Comparison of ENCODE assay signal across 9 cellular contexts in genomic region chr7:140646931-140647647, GRCh38. TPM values are rescaled to one million over a fixed set of nuclear protein-coding genes. Genes with fewer than 3 reads are reported as not detected.
DNase-seq lines count a peak whose midpoint lies in the region; ATAC-seq and TF ChIP-seq lines count a peak whose summit lies in the region.
"Had no signal": no experiment of that assay in that cellular context is flagged by ENCODE, and none has a peak within 500 bp of the region (broad histone marks: within the 10 kb centered on the region; RNA-seq: fewer than 3 reads in every experiment).

No MANE protein-coding gene starts in this region.

- peaks cover 15% of the 10 kb centered on the region for H3K27me3 Mint-ChIP-seq in activated T-cell treated with anti-CD3 and anti-CD28 coated beads, Interleukin-2, amount 50 U/mL, for 72 hours (ENCODE audit: low read depth)
- H3K27me3 Mint-ChIP-seq in glutamatergic neuron (ENCODE audit: unreplicated experiment) = peaks cover 6% of the 10 kb centered on the region

- H3K36me3 Mint-ChIP-seq in activated T-cell treated with anti-CD3 and anti-CD28 coated beads, Interleukin-2, amount 50 U/mL, for 72 hours (ENCODE audit: insufficient read depth in 2 of 2) = no peaks in the 10 kb centered on the region
- H3K36me3 Mint-ChIP-seq in glutamatergic neuron (ENCODE audit: unreplicated experiment) = no peaks in the 10 kb centered on the region

- TF ChIP-seq CTCF in C4-2B (conservative IDR thresholded peaks at IDR 0.05) = peak; percentile 67
- peak; percentile 32 for TF ChIP-seq CTCF in glutamatergic neuron (IDR thresholded peaks at IDR 0.05; ENCODE audit: partially characterized antibody, unreplicated experiment)
- TF ChIP-seq CTCF in retinal pigment epithelial cell (conservative IDR thresholded peaks at IDR 0.05; ENCODE audit: low read depth, low read length) = peak; percentile 84

- H3K27ac ChIP-seq in C4-2B = no peak overlapping the region

- DNase-seq in NCI-H524 (lab: John Stamatoyannopoulos, UW) (peak; percentile 87 to 91), glutamatergic neuron (peak; percentile 59), retinal pigment epithelial cell (ENCODE audit: low read depth) (no peak)
- DNase-seq in activated T-cell treated with anti-CD3 and anti-CD28 coated beads, Interleukin-2, amount 50 U/mL, for 72 hours = peak; percentile 42 to 44
- no peak for DNase-seq in effector CD4-positive, alpha-beta T cell

- H3K27ac Mint-ChIP-seq in activated T-cell treated with anti-CD3 and anti-CD28 coated beads, Interleukin-2, amount 50 U/mL, for 72 hours = no peak overlapping the region
- H3K27ac Mint-ChIP-seq in glutamatergic neuron (ENCODE audit: unreplicated experiment) = peak overlapping the region; percentile 85

- ATAC-seq in GM18858 (IDR thresholded peaks at IDR 0.05; ENCODE audit: unreplicated experiment) (peak; percentile 55), HG03095 (IDR thresholded peaks at IDR 0.05; ENCODE audit: unreplicated experiment) (peak; percentile 88)
- ATAC-seq in activated T-cell treated with anti-CD3 and anti-CD28 coated beads, Interleukin-2, amount 50 U/mL, for 72 hours (replicated peaks in 1 of 2) = peak; percentile 88 to 91

- no peaks in the 10 kb centered on the region for H3K9me3 Mint-ChIP-seq in activated T-cell treated with anti-CD3 and anti-CD28 coated beads, Interleukin-2, amount 50 U/mL, for 72 hours
- peaks cover 4% of the 10 kb centered on the region for H3K9me3 Mint-ChIP-seq in glutamatergic neuron (ENCODE audit: unreplicated experiment)

- peaks cover 7% of the 10 kb centered on the region for H3K4me1 Mint-ChIP-seq in activated T-cell treated with anti-CD3 and anti-CD28 coated beads, Interleukin-2, amount 50 U/mL, for 72 hours (ENCODE audit: low read depth)
- peaks cover 15% of the 10 kb centered on the region for H3K4me1 Mint-ChIP-seq in glutamatergic neuron (ENCODE audit: low read depth, unreplicated experiment)

- no peak overlapping the region for H3K4me3 Mint-ChIP-seq in activated T-cell treated with anti-CD3 and anti-CD28 coated beads, Interleukin-2, amount 50 U/mL, for 72 hours
- H3K4me3 Mint-ChIP-seq in glutamatergic neuron (ENCODE audit: unreplicated experiment) = peak overlapping the region; percentile 35

- H3K4me3 ChIP-seq in retinal pigment epithelial cell (ENCODE audit: low read length) = no peak overlapping the region
- H3K4me3 ChIP-seq: lung had no signal

RNA-seq across cellular contexts. Expression of gene DENND2A, which starts 6.5 kb away (rescaled TPM):
- total RNA-seq in activated T-cell treated with anti-CD3 and anti-CD28 coated beads, Interleukin-2, amount 50 U/mL, for 72 hours = not detected
- total RNA-seq in glutamatergic neuron (ENCODE audit: unreplicated experiment) = 64.7 TPM

RNA-seq across cellular contexts. Expression of gene ADCK2, which starts 25.7 kb away (rescaled TPM):
- total RNA-seq in activated T-cell treated with anti-CD3 and anti-CD28 coated beads, Interleukin-2, amount 50 U/mL, for 72 hours = 10 to 100 TPM; 30.3 to 38.9 TPM
- total RNA-seq in glutamatergic neuron (ENCODE audit: unreplicated experiment) = 9.1 TPM

RNA-seq across cellular contexts. Expression of gene NDUFB2, which starts 49.4 kb away (rescaled TPM):
- 10 to 100 TPM; 78.0 to 94.1 TPM for total RNA-seq in activated T-cell treated with anti-CD3 and anti-CD28 coated beads, Interleukin-2, amount 50 U/mL, for 72 hours
- 127 TPM for total RNA-seq in glutamatergic neuron (ENCODE audit: unreplicated experiment)

Comparison
In these comparisons a context has a peak if more than half of its experiments do, and no peak if none do; other contexts are left out.
1. CTCF ChIP-seq: peak in every context shown above with its lines; median percentile 84 in retinal pigment epithelial cell; 67 in C4-2B; 32 in glutamatergic neuron.
2. DNase-seq: peak in NCI-H524 (2 of 2), activated T-cell treated with anti-CD3 and anti-CD28 coated beads, Interleukin-2, amount 50 U/mL, for 72 hours (2 of 2) and glutamatergic neuron (single experiment); none in retinal pigment epithelial cell (single experiment) and effector CD4-positive, alpha-beta T cell (single experiment).
3. RNA of gene DENND2A, which starts 6.5 kb away (total RNA-seq): 64.7 TPM in glutamatergic neuron (single experiment); not detected in activated T-cell treated with anti-CD3 and anti-CD28 coated beads, Interleukin-2, amount 50 U/mL, for 72 hours; every median in the first group is over 10 times any median in the second.
4. Peak in every context shown above with its lines, with median percentiles within 50 percentile points of each other: ATAC-seq.